ENCODE assay signal across 8 cellular contexts in genomic region chr15:40367673-40368611, GRCh38.
DNase-seq lines count a peak whose midpoint lies in the region; ATAC-seq and TF ChIP-seq lines count a peak whose summit lies in the region.

No MANE protein-coding gene starts in this region.

- peak; percentile 85 for ATAC-seq in HG02678 (IDR thresholded peaks at IDR 0.05; ENCODE audit: unreplicated experiment)

- peak; percentile 82 for TF ChIP-seq CTCF in GM12872 (IDR thresholded peaks at IDR 0.05; ENCODE audit: insufficient read depth, low read depth, low read length)

- peak; percentile 68 for DNase-seq in NCI-H1694 (lab: John Stamatoyannopoulos, UW)
- DNase-seq in activated CD4-positive, CD25-positive, alpha-beta regulatory T cell treated with anti-CD3 and anti-CD28 coated beads, Interleukin-2, amount 50 U/mL, for 16 hours (ENCODE audit: low read depth, low spot score): peak; percentile 73
- DNase-seq in cerebellar cortex (ENCODE audit: low spot score): peak; percentile 79
- DNase-seq in kidney glomerular epithelial cell (lab: John Stamatoyannopoulos, UW): peak; percentile 79
- peak; percentile 76 to 83 for DNase-seq in stimulated activated CD4-positive, alpha-beta T cell treated with anti-CD3 and anti-CD28 coated beads, Interleukin-15, amount 100 ng/mL, for 48 hours (ENCODE audit: low read depth in 2 of 2)
- DNase-seq in NCI-H345 treated with DMSO at 0.1 percent for 48 hours (lab: John Stamatoyannopoulos, UW; ENCODE audit: unreplicated experiment): no peak
